ENCODE assay signal across 18 cellular contexts in the genomic region with DNA sequence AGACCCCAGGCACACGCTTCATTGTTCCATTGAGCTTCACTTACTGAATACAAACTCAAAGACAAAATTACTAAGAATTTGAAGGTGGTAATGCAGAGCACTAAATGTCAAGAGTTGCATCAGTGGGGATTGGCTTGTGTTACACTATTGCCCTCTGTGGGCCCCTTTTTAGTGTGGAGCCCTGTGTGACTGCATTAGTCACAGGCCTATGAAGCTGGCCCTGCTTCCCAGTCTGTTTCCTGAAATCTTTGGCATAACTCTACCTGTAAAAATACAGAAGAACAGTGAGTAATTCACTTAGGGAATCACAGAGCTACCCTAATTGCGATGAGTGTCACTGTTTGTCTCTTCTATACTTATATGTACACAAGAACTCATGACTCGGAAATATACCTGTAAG. TPM values are rescaled to one million over a fixed set of nuclear protein-coding genes. Genes with fewer than 3 reads are reported as not detected.
A peak's percentile ranks its signal among the peaks of the same experiment; 100 is the strongest.
DNase-seq lines count a peak whose midpoint lies in the region; TF ChIP-seq lines count a peak whose summit lies in the region.
"Had no signal": no experiment of that assay in that cellular context is flagged by ENCODE, and none has a peak within 500 bp of the region (broad histone marks: within the 10 kb centered on the region; RNA-seq: fewer than 3 reads in every experiment).

No MANE protein-coding gene starts in this region.

- no TSS peak for BruUV-seq in PC-9 (replicated peaks; lab: Mats Ljungman, UMichigan)

- intact Hi-C loops in PC-9 (cut with micrococcal nuclease; ENCODE audit: unreplicated experiment) = loop anchor here (5.0 kb wide), 1 partner anchor 117 kb away; no protein-coding TSS in a partner anchor
- intact Hi-C loops in colonic mucosa (cut with DNase I) = no loop called here

- POLR2A ChIA-PET in PC-9 (lab: Charles Lee; ENCODE audit: unreplicated experiment) = interaction anchor here (0.6 kb wide), 3 partner anchors 23 to 43 kb away, joined by 6 to 11 read pairs (median 9); no protein-coding TSS in a partner anchor

- no peak overlapping the region for H3K9ac ChIP-seq in colonic mucosa (ENCODE audit: low read depth in 2 of 2, low read length in 2 of 2)

- H3K27ac Mint-ChIP-seq in mesothelial cell of epicardium = no peak overlapping the region
- H3K27ac Mint-ChIP-seq: CD4-positive, alpha-beta T cell had no signal

- no peak overlapping the region for H3K4me3 Mint-ChIP-seq in mesothelial cell of epicardium
- H3K4me3 Mint-ChIP-seq: CD4-positive, alpha-beta T cell; neural crest cell had no signal

- H3K27ac ChIP-seq in PC-9 = peak overlapping the region; percentile 88
- no peak overlapping the region for H3K27ac ChIP-seq in colonic mucosa
- H3K27ac ChIP-seq: coronary artery, gastrocnemius medialis, thoracic aorta had no signal

- H3K9me2 ChIP-seq in PC-9 (ENCODE audit: insufficient read depth) = no peaks in the 10 kb centered on the region

- H3K27me3 Mint-ChIP-seq in mesothelial cell of epicardium (ENCODE audit: low read depth) = no peaks in the 10 kb centered on the region
- H3K27me3 Mint-ChIP-seq: CD4-positive, alpha-beta T cell had no signal

- H4K20me1 ChIP-seq in PC-9 (ENCODE audit: insufficient read depth) = no peaks in the 10 kb centered on the region

- H3K36me3 Mint-ChIP-seq in mesothelial cell of epicardium = no peaks in the 10 kb centered on the region

- peaks cover 100% of the 10 kb centered on the region for H3K4me1 ChIP-seq in PC-9 (replicated peaks; ENCODE audit: insufficient read depth)
- no peaks in the 10 kb centered on the region for H3K4me1 ChIP-seq in colonic mucosa

- H3F3A ChIP-seq in PC-9 (ENCODE audit: insufficient read depth, low read depth) = peaks cover 73% of the 10 kb centered on the region

- H3K27me3 ChIP-seq in PC-9 (ENCODE audit: insufficient read depth, low read depth) (no peaks in the 10 kb centered on the region), colonic mucosa (no peaks in the 10 kb centered on the region)
- H3K27me3 ChIP-seq: gastrocnemius medialis had no signal

- TF ChIP-seq CTCF in PC-9 (conservative IDR thresholded peaks at IDR 0.05) (peak; percentile 22; the same call in 1 of the 2 replicates), mesothelial cell of epicardium (IDR thresholded peaks at IDR 0.05; ENCODE audit: unreplicated experiment) (no peak), colonic mucosa (IDR thresholded peaks at IDR 0.05) (no peak)

- H3K36me3 ChIP-seq in PC-9 (ENCODE audit: low read depth) (no peaks in the 10 kb centered on the region), colonic mucosa (no peaks in the 10 kb centered on the region)
- H3K36me3 ChIP-seq: gastrocnemius medialis, thoracic aorta had no signal

- CTCF ChIA-PET in PC-9 (lab: Charles Lee) = interaction anchor here (0.6 to 1.2 kb wide), 4 partner anchors 15 to 151 kb away, joined by 3 to 6 read pairs (median 4); no protein-coding TSS in a partner anchor

- no peak overlapping the region for H2AFZ ChIP-seq in PC-9

- in situ Hi-C loops in G401 (cut with HindIII; ENCODE audit: low sequenced_read_pairs) = no loop called here

- H3K9me3 ChIP-seq in PC-9 (ENCODE audit: insufficient read depth, low read depth) (no peaks in the 10 kb centered on the region), colonic mucosa (no peaks in the 10 kb centered on the region)
- H3K9me3 ChIP-seq: gastrocnemius medialis, thoracic aorta had no signal

- DNase-seq in G401 (ENCODE audit: low spot score) = peak; percentile 25
- peak in 1 of 2 experiments; percentile 94 for DNase-seq in PC-9
- DNase-seq in dermis microvascular lymphatic vessel endothelial cell (ENCODE audit: low read depth in 2 of 2) = peak; percentile 80 to 95
- peak; percentile 25 for DNase-seq in myocyte (ENCODE audit: low read depth)
- no peak for DNase-seq in mesothelial cell of epicardium (ENCODE audit: low spot score in 2 of 2, unreplicated experiment in 2 of 2)
- DNase-seq in colonic mucosa = no peak
- DNase-seq in stimulated activated CD4-positive, alpha-beta T cell treated with anti-CD3 and anti-CD28 coated beads, Interleukin-2, amount 100 ng/mL, for 48 hours = no peak
- DNase-seq in LoVo (ENCODE audit: low spot score) = no peak
- DNase-seq: activated CD8-positive, alpha-beta memory T cell treated with anti-CD3 and anti-CD28 coated beads for 24 hours; activated naive CD4-positive, alpha-beta T cell treated with anti-CD3 and anti-CD28 coated beads, Interleukin-2, amount 50 U/mL, for 16 hours; CD4-positive, alpha-beta T cell; gastrocnemius medialis; NCI-H1105; RPMI8226 had no signal

- H3K79me2 ChIP-seq in PC-9 (ENCODE audit: low read depth) = peaks cover 6% of the 10 kb centered on the region; the same call in 1 of the 2 replicates

- H3K4me2 ChIP-seq in PC-9 = peak overlapping the region; percentile 69

- no peaks in the 10 kb centered on the region for H3K9me3 Mint-ChIP-seq in mesothelial cell of epicardium
- H3K9me3 Mint-ChIP-seq: CD4-positive, alpha-beta T cell; neural crest cell had no signal

- H3K4me3 ChIP-seq in PC-9 = no peak overlapping the region
- no peak overlapping the region for H3K4me3 ChIP-seq in colonic mucosa
- H3K4me3 ChIP-seq: coronary artery, gastrocnemius medialis, thoracic aorta had no signal

- peaks cover 69% of the 10 kb centered on the region for H3K4me1 Mint-ChIP-seq in mesothelial cell of epicardium

RNA-seq across cellular contexts. Expression of a gene that starts 18.8 kb away (rescaled TPM):
- total RNA-seq in G401 (2014; rRNA removed; shearing (Covaris generic)) = 657 and 774 TPM in 2 replicates
- total RNA-seq in PC-9 (2021) (726 and 781 TPM in 2 replicates), dermis microvascular lymphatic vessel endothelial cell (290 and 365 TPM in 2 replicates), myocyte (357 and 483 TPM in 2 replicates), mesothelial cell of epicardium (308 to 312 TPM (median 309 TPM) in 3 replicates), colonic mucosa (100 to 1,000 TPM; 644 to 833 TPM)
- polyA plus RNA-seq in myocyte (2012) = 583 TPM

RNA-seq across cellular contexts. Expression of a gene that starts 40.0 kb away (rescaled TPM):
- total RNA-seq in G401 (2014; rRNA removed; shearing (Covaris generic)) = not detected in 2 replicates
- total RNA-seq in PC-9 (2021) (6.5 and 8.7 TPM in 2 replicates), dermis microvascular lymphatic vessel endothelial cell (under 0.01 TPM in 1 of 2 replicates, not detected in the other), myocyte (0.24 TPM in 1 of 2 replicates, not detected in the other), mesothelial cell of epicardium (0.27 to 0.52 TPM in 2 of 3 replicates, not detected in the other), colonic mucosa (under 1 TPM; 0.21 to 0.47 TPM)
- polyA plus RNA-seq in myocyte (2012) = 0.10 TPM
- total RNA-seq: CD4-positive, alpha-beta T cell; skeletal muscle tissue; thoracic aorta had no signal

Comparison
In these comparisons a context has a peak if more than half of its experiments do, and no peak if none do; other contexts are left out.
1. DNase-seq: peak in G401 (single experiment), dermis microvascular lymphatic vessel endothelial cell (2 of 2) and myocyte (single experiment); none in mesothelial cell of epicardium (0 of 2), colonic mucosa (single experiment), stimulated activated CD4-positive, alpha-beta T cell treated with anti-CD3 and anti-CD28 coated beads, Interleukin-2, amount 100 ng/mL, for 48 hours (0 of 2) and LoVo (single experiment).